In genomic region chr3:66383023-66383422, GRCh38 we compare ENCODE assay signal across 21 cellular contexts.
"Had no signal": no experiment of that assay in that cellular context is flagged by ENCODE, and none has a peak within 500 bp of the region (broad histone marks: within the 10 kb centered on the region; RNA-seq: fewer than 3 reads in every experiment).

No MANE protein-coding gene starts in this region.

- ATAC-seq: left cardiac atrium, lower lobe of right lung, pancreas, right cardiac atrium, upper lobe of right lung had no signal

- H3K27me3 ChIP-seq: esophagus squamous epithelium, pancreas, tibial nerve, upper lobe of right lung had no signal

- H3K4me3 ChIP-seq: coronary artery, esophagus squamous epithelium, left ventricle myocardium inferior, lower lobe of right lung, pancreas, smooth muscle cell, tibial nerve, upper lobe of right lung had no signal

- DNase-seq: caudate nucleus; effector CD8-positive, alpha-beta T cell; esophagus squamous epithelium; foreskin fibroblast; immature natural killer cell; kidney; left cardiac atrium; left ventricle myocardium inferior; lower lobe of right lung; mesenchymal stem cell; midbrain; naive B cell; pancreas; right cardiac atrium; stimulated activated CD4-positive, alpha-beta T cell treated with anti-CD3 and anti-CD28 coated beads, Interleukin-2, amount 100 ng/mL, for 48 hours; upper lobe of right lung had no signal

- H3K27ac ChIP-seq: coronary artery, esophagus squamous epithelium, left ventricle myocardium inferior, lower lobe of right lung, pancreas, tibial nerve, upper lobe of right lung had no signal

- H3K4me3 Mint-ChIP-seq: immature natural killer cell; naive B cell; stimulated activated naive CD8-positive, alpha-beta T cell treated with anti-CD3 and anti-CD28 coated beads, Interleukin-15, Interleukin-2, amounts not matched to agents 100 ng/mL and 50 ng/mL, for 24 hours had no signal

- H3K9me3 ChIP-seq: left ventricle myocardium inferior, lower lobe of right lung, pancreas, upper lobe of right lung had no signal

- H3K27me3 Mint-ChIP-seq: naive B cell; progenitor cell of endocrine pancreas; stimulated activated naive CD8-positive, alpha-beta T cell treated with anti-CD3 and anti-CD28 coated beads, Interleukin-15, Interleukin-2, amounts not matched to agents 100 ng/mL and 50 ng/mL, for 24 hours had no signal

- H3K27ac Mint-ChIP-seq: stimulated activated naive CD8-positive, alpha-beta T cell treated with anti-CD3 and anti-CD28 coated beads, Interleukin-15, Interleukin-2, amounts not matched to agents 100 ng/mL and 50 ng/mL, for 24 hours had no signal

- H3K9me3 Mint-ChIP-seq: immature natural killer cell had no signal

- H3K4me1 ChIP-seq: esophagus squamous epithelium, left ventricle myocardium inferior, lower lobe of right lung, upper lobe of right lung had no signal
